In the genomic region with DNA sequence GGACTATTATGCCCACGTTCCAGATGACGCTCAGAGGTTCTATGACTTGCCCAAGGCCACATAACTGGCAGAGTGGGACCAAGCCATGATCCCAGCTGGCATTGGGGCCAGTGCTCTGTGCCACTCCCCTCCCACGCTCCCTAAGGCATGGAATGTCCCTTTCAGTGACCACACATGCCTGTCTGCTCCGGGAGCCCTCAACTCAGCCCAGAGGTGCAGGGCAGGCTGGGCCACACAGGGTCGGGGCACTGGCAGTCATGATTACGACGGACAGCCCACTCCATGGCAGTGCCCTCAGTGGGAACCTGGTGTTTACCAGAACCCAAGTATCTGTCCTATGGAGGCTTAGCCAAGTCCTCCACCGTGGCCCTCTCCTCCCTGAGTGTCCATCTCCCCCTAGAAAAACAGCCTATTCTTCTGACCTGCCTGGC, we compare ENCODE assay signal across 19 cellular contexts. TPM values are rescaled to one million over a fixed set of nuclear protein-coding genes. Genes with fewer than 3 reads are reported as not detected.
DNase-seq lines count a peak whose midpoint lies in the region; ATAC-seq and TF ChIP-seq lines count a peak whose summit lies in the region.
"Had no signal": no experiment of that assay in that cellular context is flagged by ENCODE, and none has a peak within 500 bp of the region (broad histone marks: within the 10 kb centered on the region; RNA-seq: fewer than 3 reads in every experiment).

No MANE protein-coding gene starts in this region.

- no peaks in the 10 kb centered on the region for H3K36me3 ChIP-seq in osteoblast (ENCODE audit: insufficient read depth, low read length)

- no peak overlapping the region for H3K4me3 ChIP-seq in osteoblast (ENCODE audit: insufficient read depth, low read length)
- H3K4me3 ChIP-seq: BLaER1, HAP-1 had no signal

- TF ChIP-seq CTCF in GM10266 (IDR thresholded peaks at IDR 0.05; ENCODE audit: control insufficient read depth, insufficient read depth, low read depth, missing control alignments) (no peak), endothelial cell (IDR thresholded peaks at IDR 0.05; ENCODE audit: unreplicated experiment) (no peak), osteoblast (IDR thresholded peaks at IDR 0.05; ENCODE audit: extremely low read depth, low read depth, low read length) (no peak)

- H3K27me3 ChIP-seq in osteoblast (ENCODE audit: insufficient read depth, low read length): no peaks in the 10 kb centered on the region
- H3K27me3 ChIP-seq: BLaER1 had no signal

- no peak overlapping the region for H3K4me2 ChIP-seq in osteoblast (ENCODE audit: insufficient read depth, low read length)
- H3K4me2 ChIP-seq: BLaER1 had no signal

- H2AFZ ChIP-seq in osteoblast (ENCODE audit: low read length): no peak overlapping the region

- peaks cover 4% of the 10 kb centered on the region for H4K20me1 ChIP-seq in osteoblast (ENCODE audit: insufficient read depth, low read length)

- no peaks in the 10 kb centered on the region for H3K79me2 ChIP-seq in osteoblast (ENCODE audit: insufficient read depth, low read length)

- peaks cover 3% of the 10 kb centered on the region for H3K36me3 Mint-ChIP-seq in endothelial cell (ENCODE audit: low read depth, unreplicated experiment)
- H3K36me3 Mint-ChIP-seq in stimulated activated effector memory CD8-positive, alpha-beta T cell treated with anti-CD3 and anti-CD28 coated beads, Interleukin-12 subunit alpha, Interleukin-12 subunit beta, amount 100 ng/mL, for 72 hours: no peaks in the 10 kb centered on the region

- ATAC-seq in HG03097 (IDR thresholded peaks at IDR 0.05; ENCODE audit: low FRiP score, unreplicated experiment): no peak
- ATAC-seq in stimulated activated effector memory CD8-positive, alpha-beta T cell treated with anti-CD3 and anti-CD28 coated beads, Interleukin-12 subunit alpha, Interleukin-12 subunit beta, amount 100 ng/mL, for 72 hours: no peak
- ATAC-seq: PC-3 had no signal

- H3K9me3 Mint-ChIP-seq in endothelial cell (ENCODE audit: unreplicated experiment): no peaks in the 10 kb centered on the region
- no peaks in the 10 kb centered on the region for H3K9me3 Mint-ChIP-seq in stimulated activated effector memory CD8-positive, alpha-beta T cell treated with anti-CD3 and anti-CD28 coated beads, Interleukin-12 subunit alpha, Interleukin-12 subunit beta, amount 100 ng/mL, for 72 hours
- H3K9me3 Mint-ChIP-seq: CD4-positive, alpha-beta memory T cell had no signal

- no peak overlapping the region for H3K27ac ChIP-seq in osteoblast (ENCODE audit: low read depth, low read length)
- H3K27ac ChIP-seq: BLaER1 had no signal

- no peaks in the 10 kb centered on the region for H3K9me3 ChIP-seq in osteoblast (ENCODE audit: low read depth, low read length)
- H3K9me3 ChIP-seq: BLaER1, HAP-1 had no signal

- peaks cover 3% of the 10 kb centered on the region for H3K4me1 Mint-ChIP-seq in endothelial cell (ENCODE audit: unreplicated experiment)
- H3K4me1 Mint-ChIP-seq in stimulated activated effector memory CD8-positive, alpha-beta T cell treated with anti-CD3 and anti-CD28 coated beads, Interleukin-12 subunit alpha, Interleukin-12 subunit beta, amount 100 ng/mL, for 72 hours: peaks cover 5% of the 10 kb centered on the region

- H3K4me3 Mint-ChIP-seq in endothelial cell (ENCODE audit: unreplicated experiment): no peak overlapping the region
- H3K4me3 Mint-ChIP-seq in stimulated activated effector memory CD8-positive, alpha-beta T cell treated with anti-CD3 and anti-CD28 coated beads, Interleukin-12 subunit alpha, Interleukin-12 subunit beta, amount 100 ng/mL, for 72 hours: no peak overlapping the region
- H3K4me3 Mint-ChIP-seq: CD4-positive, alpha-beta memory T cell had no signal

- no peaks in the 10 kb centered on the region for H3K4me1 ChIP-seq in osteoblast (ENCODE audit: insufficient read depth, low read length)
- H3K4me1 ChIP-seq: HAP-1 had no signal

- peak overlapping the region; percentile 24 for H3K27ac Mint-ChIP-seq in endothelial cell (ENCODE audit: unreplicated experiment)
- no peak overlapping the region for H3K27ac Mint-ChIP-seq in stimulated activated effector memory CD8-positive, alpha-beta T cell treated with anti-CD3 and anti-CD28 coated beads, Interleukin-12 subunit alpha, Interleukin-12 subunit beta, amount 100 ng/mL, for 72 hours

- peak; percentile 8 for DNase-seq in GM10266 (ENCODE audit: extremely low spot score)
- DNase-seq in HuH-7 (ENCODE audit: low spot score): peak; percentile 17
- no peak for DNase-seq in endothelial cell (ENCODE audit: low spot score)
- DNase-seq in osteoblast (ENCODE audit: insufficient read length, low spot score, missing footprints): peak; percentile 66
- DNase-seq in stimulated activated effector memory CD8-positive, alpha-beta T cell treated with anti-CD3 and anti-CD28 coated beads, Interleukin-12 subunit alpha, Interleukin-12 subunit beta, amount 100 ng/mL, for 72 hours (ENCODE audit: low spot score in 2 of 2): no peak
- DNase-seq in NCI-H187 treated with DMSO at 0.1 percent for 48 hours (lab: John Stamatoyannopoulos, UW): no peak
- DNase-seq: CD4-positive, alpha-beta memory T cell; DMS53; EL; KG1; NCI-H1417; NCI-H1930; NCI-H226; NCI-H526; PC-3 had no signal

- H3K27me3 Mint-ChIP-seq in endothelial cell (ENCODE audit: unreplicated experiment): peaks cover 6% of the 10 kb centered on the region
- H3K27me3 Mint-ChIP-seq: CD4-positive, alpha-beta memory T cell had no signal

RNA-seq across cellular contexts. Expression of a gene that starts 10.0 kb away (rescaled TPM):
- total RNA-seq in endothelial cell (ENCODE audit: unreplicated experiment): 56.5 TPM
- total RNA-seq in osteoblast: 25.0 and 32.7 TPM in 2 replicates

RNA-seq across cellular contexts. Expression of a gene that starts 10.3 kb away (rescaled TPM):
- total RNA-seq in endothelial cell (ENCODE audit: unreplicated experiment): 307 TPM
- 139 and 148 TPM in 2 replicates for total RNA-seq in osteoblast

RNA-seq across cellular contexts. Expression of a gene that starts 48.7 kb away (rescaled TPM):
- 33.6 TPM for total RNA-seq in endothelial cell (ENCODE audit: unreplicated experiment)
- total RNA-seq in osteoblast: 11.6 and 13.0 TPM in 2 replicates

RNA-seq across cellular contexts. Expression of a gene that starts 52.1 kb away (rescaled TPM):
- total RNA-seq in endothelial cell (ENCODE audit: unreplicated experiment) (25.5 TPM), osteoblast (under 0.01 and 0.29 TPM in 2 replicates)
- total RNA-seq: A673; CD4-positive, alpha-beta memory T cell had no signal

RNA-seq across cellular contexts. Expression of a gene that starts 57.7 kb away (rescaled TPM):
- total RNA-seq in endothelial cell (ENCODE audit: unreplicated experiment) (30.1 TPM), osteoblast (not detected in 2 replicates)
- total RNA-seq: A673, PC-3 had no signal

Comparison
In these comparisons a context has a peak if more than half of its experiments do, and no peak if none do; other contexts are left out.
1. DNase-seq: peak in GM10266 (single experiment), HuH-7 (single experiment) and osteoblast (single experiment); none in endothelial cell (single experiment), stimulated activated effector memory CD8-positive, alpha-beta T cell treated with anti-CD3 and anti-CD28 coated beads, Interleukin-12 subunit alpha, Interleukin-12 subunit beta, amount 100 ng/mL, for 72 hours (0 of 2) and NCI-H187 treated with DMSO at 0.1 percent for 48 hours (single experiment).